17 cellular contexts compared by ENCODE assay signal in the genomic region with DNA sequence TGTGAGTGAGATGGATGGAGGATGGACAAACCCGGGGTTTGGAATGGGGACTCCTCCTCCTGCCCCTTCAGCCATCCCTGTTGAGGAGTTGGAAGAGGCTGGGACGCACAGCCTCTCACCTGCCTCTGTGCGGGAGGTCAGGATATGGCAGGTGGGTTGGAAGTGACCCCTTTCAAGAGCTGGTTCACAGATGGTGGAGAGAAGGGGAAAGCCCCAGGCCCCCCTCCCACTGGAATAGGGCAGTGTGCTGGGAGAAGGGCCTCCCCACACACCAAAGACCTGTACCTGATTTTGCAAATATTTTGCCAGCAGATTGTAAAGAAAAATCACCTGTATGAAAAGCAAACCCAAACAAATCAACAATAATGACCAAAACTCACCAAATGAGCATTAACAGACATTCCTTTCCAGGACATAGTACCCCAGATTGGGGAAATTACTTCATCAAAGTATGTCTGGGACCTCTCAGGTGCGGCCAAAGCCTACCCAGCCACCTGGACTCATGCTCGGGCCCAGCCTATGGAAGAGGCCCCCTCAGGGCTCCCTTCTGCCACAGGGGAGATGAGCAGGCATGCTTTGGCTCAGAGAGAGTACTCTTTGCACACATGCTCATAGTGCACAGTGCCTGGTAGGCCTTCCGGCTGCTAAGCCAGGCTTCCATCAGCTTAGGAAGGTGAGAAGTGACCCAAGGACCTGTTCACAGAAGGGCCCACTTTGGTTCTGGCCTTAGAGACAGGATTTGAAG. TPM values are rescaled to one million over a fixed set of nuclear protein-coding genes. Genes with fewer than 3 reads are reported as not detected.
"Had no signal": no experiment of that assay in that cellular context is flagged by ENCODE, and none has a peak within 500 bp of the region (broad histone marks: within the 10 kb centered on the region; RNA-seq: fewer than 3 reads in every experiment).

No MANE protein-coding gene starts in this region.

- H3K4me1 Mint-ChIP-seq: activated CD4-positive, alpha-beta T cell treated with anti-CD3 and anti-CD28 coated beads, Interleukin-2, amount 10 ng/mL, durations not matched to agents 7 days and 5 days; stimulated activated effector memory CD8-positive, alpha-beta T cell treated with anti-CD3 and anti-CD28 coated beads, Interleukin-12 subunit alpha, Interleukin-12 subunit beta, amount 100 ng/mL, for 72 hours had no signal

- H3K9me3 Mint-ChIP-seq: activated CD4-positive, alpha-beta T cell treated with anti-CD3 and anti-CD28 coated beads, Interleukin-2, amount 10 ng/mL, durations not matched to agents 7 days and 5 days; activated T-helper 1 cell treated with anti-CD3 and anti-CD28 coated beads, Interleukin-12 subunit alpha, Interleukin-12 subunit beta, Interleukin-2, Interleukin-4 antibody, amounts not matched to agents 30 ng/mL and 10 ng/mL and 1 ng/mL, durations not matched to agents 14 hours and 24 hours and 36 hours; dendritic cell treated with granulocyte-macrophage colony-stimulating factor and Interleukin-4, amounts not matched to agents 40 ng/mL and 50 ng/mL, for 4 days; stimulated activated effector memory CD8-positive, alpha-beta T cell treated with anti-CD3 and anti-CD28 coated beads, Interleukin-12 subunit alpha, Interleukin-12 subunit beta, amount 100 ng/mL, for 72 hours had no signal

- H3K9me3 ChIP-seq: ascending aorta, gastroesophageal sphincter, ovary, thyroid gland had no signal

- H3K36me3 Mint-ChIP-seq: stimulated activated effector memory CD8-positive, alpha-beta T cell treated with anti-CD3 and anti-CD28 coated beads, Interleukin-12 subunit alpha, Interleukin-12 subunit beta, amount 100 ng/mL, for 72 hours had no signal

- ATAC-seq: gastroesophageal sphincter had no signal

- H3K36me3 ChIP-seq: ascending aorta, gastroesophageal sphincter, ovary, thyroid gland had no signal

- H3K27me3 Mint-ChIP-seq: activated CD4-positive, alpha-beta T cell treated with anti-CD3 and anti-CD28 coated beads, Interleukin-2, amount 10 ng/mL, durations not matched to agents 7 days and 5 days; dendritic cell treated with granulocyte-macrophage colony-stimulating factor and Interleukin-4, amounts not matched to agents 40 ng/mL and 50 ng/mL, for 4 days had no signal

- DNase-seq: activated CD4-positive, alpha-beta T cell treated with anti-CD3 and anti-CD28 coated beads, Interleukin-2, amount 10 ng/mL, durations not matched to agents 7 days and 5 days; activated CD4-positive, CD25-positive, alpha-beta regulatory T cell; kidney glomerular epithelial cell; mesenchymal stem cell; ovary had no signal

- H3K27me3 ChIP-seq: ascending aorta, gastroesophageal sphincter, hepatocyte, ovary, thyroid gland had no signal

- H3K27ac ChIP-seq: ascending aorta, gastroesophageal sphincter, hepatocyte, ovary, thyroid gland had no signal

- H3K27ac Mint-ChIP-seq: activated CD4-positive, alpha-beta T cell treated with anti-CD3 and anti-CD28 coated beads, Interleukin-2, amount 10 ng/mL, durations not matched to agents 7 days and 5 days; activated T-helper 1 cell treated with anti-CD3 and anti-CD28 coated beads, Interleukin-12 subunit alpha, Interleukin-12 subunit beta, Interleukin-2, Interleukin-4 antibody, amounts not matched to agents 30 ng/mL and 10 ng/mL and 1 ng/mL, durations not matched to agents 14 hours and 24 hours and 36 hours; dendritic cell treated with granulocyte-macrophage colony-stimulating factor and Interleukin-4, amounts not matched to agents 40 ng/mL and 50 ng/mL, for 4 days had no signal

- H3K4me3 ChIP-seq: ascending aorta, gastroesophageal sphincter, hepatocyte, ovary, thyroid gland had no signal

- H3K4me3 Mint-ChIP-seq: activated CD4-positive, alpha-beta T cell treated with anti-CD3 and anti-CD28 coated beads, Interleukin-2, amount 10 ng/mL, durations not matched to agents 7 days and 5 days; activated T-helper 1 cell treated with anti-CD3 and anti-CD28 coated beads, Interleukin-12 subunit alpha, Interleukin-12 subunit beta, Interleukin-2, Interleukin-4 antibody, amounts not matched to agents 30 ng/mL and 10 ng/mL and 1 ng/mL, durations not matched to agents 14 hours and 24 hours and 36 hours; dendritic cell treated with granulocyte-macrophage colony-stimulating factor and Interleukin-4, amounts not matched to agents 40 ng/mL and 50 ng/mL, for 4 days; stimulated activated effector memory CD8-positive, alpha-beta T cell treated with anti-CD3 and anti-CD28 coated beads, Interleukin-12 subunit alpha, Interleukin-12 subunit beta, amount 100 ng/mL, for 72 hours had no signal

RNA-seq across cellular contexts. Expression of gene SLC47A2, which starts 7.8 kb away (rescaled TPM):
- total RNA-seq: activated CD4-positive, alpha-beta T cell treated with anti-CD3 and anti-CD28 coated beads, Interleukin-2, amount 10 ng/mL, durations not matched to agents 7 days and 5 days; activated T-helper 1 cell treated with anti-CD3 and anti-CD28 coated beads, Interleukin-12 subunit alpha, Interleukin-12 subunit beta, Interleukin-2, Interleukin-4 antibody, amounts not matched to agents 30 ng/mL and 10 ng/mL and 1 ng/mL, durations not matched to agents 14 hours and 24 hours and 36 hours; ascending aorta; epithelial cell of proximal tubule; gastroesophageal sphincter; liver; T-helper 2 cell treated with Interferon-gamma antibody and Interleukin-4, amounts not matched to agents 100 ng/mL and 5 ng/mL, for 36 hours had no signal
- polyA plus RNA-seq: hepatocyte, neural cell, ovary had no signal

RNA-seq across cellular contexts. Expression of gene ALDH3A1, which starts 39.5 kb away (rescaled TPM):
- total RNA-seq: activated CD4-positive, alpha-beta T cell treated with anti-CD3 and anti-CD28 coated beads, Interleukin-2, amount 10 ng/mL, durations not matched to agents 7 days and 5 days; activated T-helper 1 cell treated with anti-CD3 and anti-CD28 coated beads, Interleukin-12 subunit alpha, Interleukin-12 subunit beta, Interleukin-2, Interleukin-4 antibody, amounts not matched to agents 30 ng/mL and 10 ng/mL and 1 ng/mL, durations not matched to agents 14 hours and 24 hours and 36 hours; cerebellum; T-helper 2 cell treated with Interferon-gamma antibody and Interleukin-4, amounts not matched to agents 100 ng/mL and 5 ng/mL, for 36 hours had no signal
